ENCODE assay signal across 16 cellular contexts in genomic region chr17:69764137-69764536, GRCh38.
DNase-seq lines count a peak whose midpoint lies in the region; ATAC-seq, FAIRE-seq and TF ChIP-seq lines count a peak whose summit lies in the region.
"Had no signal": no experiment of that assay in that cellular context is flagged by ENCODE, and none has a peak within 500 bp of the region (broad histone marks: within the 10 kb centered on the region; RNA-seq: fewer than 3 reads in every experiment).

No MANE protein-coding gene starts in this region.

- peak overlapping the region; percentile 100 for H3K18ac ChIP-seq in IMR-90 (ENCODE audit: low read depth, low read length)

- peak overlapping the region; percentile 99 for H2BK5ac ChIP-seq in IMR-90 (ENCODE audit: low read depth, low read length, poor library complexity, severe bottlenecking)

- TF ChIP-seq CTCF in AG10803 (conservative IDR thresholded peaks at IDR 0.05; ENCODE audit: low read length) = no peak
- TF ChIP-seq CTCF in IMR-90 (conservative IDR thresholded peaks at IDR 0.05; ENCODE audit: low read depth, low read length) = no peak
- no peak for TF ChIP-seq CTCF in choroid plexus epithelial cell (conservative IDR thresholded peaks at IDR 0.05; ENCODE audit: low read depth, low read length)

- H3K4me1 ChIP-seq in IMR-90 (ENCODE audit: control insufficient read depth, insufficient read depth, low read length) = peaks cover 19% of the 10 kb centered on the region
- H3K4me1 ChIP-seq in naive thymus-derived CD4-positive, alpha-beta T cell (ENCODE audit: control insufficient read depth in 2 of 2, insufficient read depth in 2 of 2, low read length in 2 of 2) = no peaks in the 10 kb centered on the region
- H3K4me1 ChIP-seq: Peyer's patch had no signal

- no peak overlapping the region; the same call in 1 of the 2 replicates for H4K91ac ChIP-seq in IMR-90 (ENCODE audit: insufficient read depth, low read depth, low read length)

- in situ Hi-C loops in IMR-90 (cut with MboI; ENCODE audit: low sequenced_read_pairs) = no loop called here

- peaks cover 2% of the 10 kb centered on the region; the same call in 1 of the 2 replicates for H3K9me1 ChIP-seq in IMR-90 (ENCODE audit: insufficient read depth, low read length)

- no peak overlapping the region for H2AFZ ChIP-seq in IMR-90 (replicated peaks; ENCODE audit: low read length, poor library complexity)

- no peaks in the 10 kb centered on the region for H3K4me1 Mint-ChIP-seq in activated CD8-positive, alpha-beta memory T cell treated with anti-CD3 and anti-CD28 coated beads, Interleukin-2, amount 10 ng/mL, durations not matched to agents 7 days and 5 days
- peaks cover 0 to 5% (median 0%) of the 10 kb centered on the region in 7 donors for H3K4me1 Mint-ChIP-seq in naive thymus-derived CD4-positive, alpha-beta T cell
- H3K4me1 Mint-ChIP-seq: CD8-positive, alpha-beta memory T cell had no signal

- H3K4me3 Mint-ChIP-seq in activated CD8-positive, alpha-beta memory T cell treated with anti-CD3 and anti-CD28 coated beads, Interleukin-2, amount 10 ng/mL, durations not matched to agents 7 days and 5 days = no peak overlapping the region
- H3K4me3 Mint-ChIP-seq in naive thymus-derived CD4-positive, alpha-beta T cell = no peak overlapping the region
- H3K4me3 Mint-ChIP-seq: CD8-positive, alpha-beta memory T cell had no signal

- no peak overlapping the region for H2AK5ac ChIP-seq in IMR-90 (ENCODE audit: low read depth, low read length)

- peak overlapping the region; percentile 7; the same call in 1 of the 2 replicates for H3K27ac ChIP-seq in IMR-90 (ENCODE audit: insufficient read depth, low read length)
- H3K27ac ChIP-seq in naive thymus-derived CD4-positive, alpha-beta T cell (ENCODE audit: low read depth, low read length) = no peak overlapping the region
- H3K27ac ChIP-seq: Peyer's patch had no signal

- H2BK20ac ChIP-seq in IMR-90 (ENCODE audit: low read depth, low read length) = peak overlapping the region; percentile 65; the same call in 1 of the 2 replicates

- no CpG with 5 or more reads among the region's 1 CpG for WGBS in IMR-90 (ENCODE audit: extremely low coverage in 2 of 2, insufficient read length in 1 of 2), 2 experiments

- no peak overlapping the region for H3K9ac ChIP-seq in IMR-90 (ENCODE audit: low read depth, low read length)

- H3K14ac ChIP-seq in IMR-90 (replicated peaks; ENCODE audit: low read depth, low read length) = 0 out of 2 replicates have a peak overlapping the region, but pooled peaks have one; percentile 17

- no peak overlapping the region for H3K27ac Mint-ChIP-seq in activated CD8-positive, alpha-beta memory T cell treated with anti-CD3 and anti-CD28 coated beads, Interleukin-2, amount 10 ng/mL, durations not matched to agents 7 days and 5 days
- H3K27ac Mint-ChIP-seq in naive thymus-derived CD4-positive, alpha-beta T cell = no peak overlapping the region
- H3K27ac Mint-ChIP-seq: CD8-positive, alpha-beta memory T cell had no signal

- no peaks in the 10 kb centered on the region for H3K9me3 ChIP-seq in IMR-90 (ENCODE audit: control insufficient read depth, insufficient read depth, low read length)
- H3K9me3 ChIP-seq in naive thymus-derived CD4-positive, alpha-beta T cell (ENCODE audit: control insufficient read depth in 2 of 3, low read length in 3 of 3) = no peaks in the 10 kb centered on the region
- H3K9me3 ChIP-seq: Peyer's patch had no signal

- no peak overlapping the region for H3K4ac ChIP-seq in IMR-90 (ENCODE audit: low read depth, low read length)

- POLR2A ChIA-PET in IMR-90 (lab: Charles Lee; ENCODE audit: unreplicated experiment) = no interaction called here
- POLR2A ChIA-PET in naive thymus-derived CD4-positive, alpha-beta T cell (lab: Charles Lee) = interaction anchor here (0.7 kb wide), 1 partner anchor 14 kb away, joined by 5 read pairs; no protein-coding TSS in a partner anchor

- CTCF ChIA-PET in IMR-90 (lab: Yijun Ruan, JAX) = no interaction called here
- CTCF ChIA-PET in activated CD8-positive, alpha-beta memory T cell treated with anti-CD3 and anti-CD28 coated beads, Interleukin-2, amount 10 ng/mL, durations not matched to agents 7 days and 5 days (lab: Charles Lee) = no interaction called here
- CTCF ChIA-PET in naive thymus-derived CD4-positive, alpha-beta T cell (lab: Charles Lee) = no interaction called here

- intact Hi-C loops in IMR-90 (cut with micrococcal nuclease) = loop anchor here (2.0 to 5.0 kb wide), 3 partner anchors 101 to 237 kb away; no protein-coding TSS in a partner anchor
- intact Hi-C loops in naive thymus-derived CD4-positive, alpha-beta T cell (cut with micrococcal nuclease) = no loop called here

- dilution Hi-C loops in IMR-90 (cut with HindIII; ENCODE audit: low sequenced_read_pairs, unreplicated experiment) = no loop called here

- peak overlapping the region; percentile 92; the same call in 1 of the 2 replicates for H2BK120ac ChIP-seq in IMR-90 (ENCODE audit: low read depth, low read length)

- no peaks in the 10 kb centered on the region for H3K36me3 Mint-ChIP-seq in activated CD8-positive, alpha-beta memory T cell treated with anti-CD3 and anti-CD28 coated beads, Interleukin-2, amount 10 ng/mL, durations not matched to agents 7 days and 5 days
- H3K36me3 Mint-ChIP-seq in naive thymus-derived CD4-positive, alpha-beta T cell = no peaks in the 10 kb centered on the region
- H3K36me3 Mint-ChIP-seq: CD8-positive, alpha-beta memory T cell had no signal

- no TSS peak for BruUV-seq in IMR-90 (replicated peaks; lab: Mats Ljungman, UMichigan)

- no peak overlapping the region for H3K4me2 ChIP-seq in IMR-90 (ENCODE audit: low read depth, low read length)

- no peak overlapping the region for H2AK9ac ChIP-seq in IMR-90 (replicated peaks; ENCODE audit: low read depth, low read length, poor library complexity)

- TF ChIP-seq RAD21 in IMR-90 (IDR thresholded peaks at IDR 0.05; ENCODE audit: low read length) = no peak

- no peaks in the 10 kb centered on the region for H3K27me3 Mint-ChIP-seq in activated CD8-positive, alpha-beta memory T cell treated with anti-CD3 and anti-CD28 coated beads, Interleukin-2, amount 10 ng/mL, durations not matched to agents 7 days and 5 days
- H3K27me3 Mint-ChIP-seq in naive thymus-derived CD4-positive, alpha-beta T cell = peaks cover 0 to 7% (median 0%) of the 10 kb centered on the region in 5 donors

- H4K20me1 ChIP-seq in IMR-90 (ENCODE audit: insufficient read depth, low read length) = no peaks in the 10 kb centered on the region

- peak; percentile 50 for DNase-seq in AG10803 (ENCODE audit: low read depth)
- DNase-seq in IMR-90 = peak; percentile 21
- peak; percentile 38 for DNase-seq in choroid plexus epithelial cell (ENCODE audit: low read depth)
- no peak for DNase-seq in H54 (ENCODE audit: insufficient read length, low spot score)
- no peak for DNase-seq in activated CD8-positive, alpha-beta memory T cell treated with anti-CD3 and anti-CD28 coated beads, Interleukin-2, amount 10 ng/mL, durations not matched to agents 7 days and 5 days
- DNase-seq in NCI-H226 = no peak
- DNase-seq in naive thymus-derived CD4-positive, alpha-beta T cell = no peak
- DNase-seq: CD8-positive, alpha-beta memory T cell; DND-41; H7; NCI-H1048; NCI-H446; Peyer's patch; SHP77 had no signal

- no peak overlapping the region for H3K56ac ChIP-seq in IMR-90 (ENCODE audit: extremely low read depth, insufficient read depth, low read length)

- ATAC-seq in IMR-90 (ENCODE audit: low read depth) = no peak
- no peak for ATAC-seq in activated CD8-positive, alpha-beta memory T cell treated with anti-CD3 and anti-CD28 coated beads, Interleukin-2, amount 10 ng/mL, durations not matched to agents 7 days and 5 days
- ATAC-seq in naive thymus-derived CD4-positive, alpha-beta T cell = no peak
- ATAC-seq: SK-N-SH treated with all-trans-retinoic acid at 6 μM for 48 hours had no signal

- H3K27me3 ChIP-seq in IMR-90 (ENCODE audit: control insufficient read depth, insufficient read depth, low read length) = no peaks in the 10 kb centered on the region
- H3K27me3 ChIP-seq in naive thymus-derived CD4-positive, alpha-beta T cell (ENCODE audit: control insufficient read depth in 2 of 2, insufficient read depth in 2 of 2, low read length in 2 of 2) = no peaks in the 10 kb centered on the region
- H3K27me3 ChIP-seq: Peyer's patch had no signal

- H4K5ac ChIP-seq in IMR-90 (ENCODE audit: low read depth, low read length) = no peak overlapping the region; the same call in 1 of the 2 replicates

- peak overlapping the region; percentile 87 to 88; a peak in 3 of 4 replicates for H4K8ac ChIP-seq in IMR-90 (ENCODE audit: low read depth in 2 of 2, low read length in 2 of 2)

- H3K9me3 Mint-ChIP-seq in activated CD8-positive, alpha-beta memory T cell treated with anti-CD3 and anti-CD28 coated beads, Interleukin-2, amount 10 ng/mL, durations not matched to agents 7 days and 5 days (ENCODE audit: low read depth) = no peaks in the 10 kb centered on the region
- H3K9me3 Mint-ChIP-seq in naive thymus-derived CD4-positive, alpha-beta T cell = peaks cover 0 to 10% (median 0%) of the 10 kb centered on the region in 11 donors

- no peak overlapping the region for H3K4me3 ChIP-seq in AG10803 (ENCODE audit: low read length)
- H3K4me3 ChIP-seq in IMR-90 (ENCODE audit: insufficient read depth, low read depth, low read length) = no peak overlapping the region
- no peak overlapping the region for H3K4me3 ChIP-seq in choroid plexus epithelial cell (ENCODE audit: low read depth, low read length)
- no peak overlapping the region for H3K4me3 ChIP-seq in naive thymus-derived CD4-positive, alpha-beta T cell (ENCODE audit: low read length)
- H3K4me3 ChIP-seq: Peyer's patch had no signal

- H2BK15ac ChIP-seq in IMR-90 (ENCODE audit: low read depth, low read length) = no peak overlapping the region; the same call in 2 of the 3 replicates

- TF ChIP-seq POLR2A in IMR-90 (IDR thresholded peaks at IDR 0.05; ENCODE audit: low read depth, low read length) = no peak
- TF ChIP-seq POLR2A in H54 (IDR thresholded peaks at IDR 0.05; ENCODE audit: low read depth, low read length) = no peak

- no peak overlapping the region for H3K23ac ChIP-seq in IMR-90 (ENCODE audit: low read depth, low read length)

- no peaks in the 10 kb centered on the region for H3K36me3 ChIP-seq in IMR-90 (ENCODE audit: control insufficient read depth, insufficient read depth, low read length)
- H3K36me3 ChIP-seq in naive thymus-derived CD4-positive, alpha-beta T cell (ENCODE audit: control insufficient read depth in 2 of 3, insufficient read depth in 3 of 3, low read length in 3 of 3) = no peaks in the 10 kb centered on the region
- H3K36me3 ChIP-seq: Peyer's patch had no signal

- H3K79me1 ChIP-seq in IMR-90 (ENCODE audit: low read depth in 1 of 2, low read length in 2 of 2) = no peaks in the 10 kb centered on the region

- peak; percentile 68 for FAIRE-seq in islet of Langerhans (lab: Jason Lieb, UNC)
- FAIRE-seq in H54 (lab: Jason Lieb, UNC) = no peak

TF ChIP-seq in IMR-90, 13 proteins besides CTCF, POLR2A, EP300 and RAD21:
- TF ChIP-seq CEBPB (IDR thresholded peaks at IDR 0.05; ENCODE audit: low read depth, low read length) = peak; percentile 39; the same call in 1 of the 2 replicates
- no peak for TF ChIP-seq CHD1 (IDR thresholded peaks at IDR 0.05; ENCODE audit: low read depth, low read length)
- TF ChIP-seq NFE2L2 (IDR thresholded peaks at IDR 0.05; ENCODE audit: low read depth, low read length) = peak; percentile 57; the same call in 1 of the 2 replicates
- TF ChIP-seq MAFK (IDR thresholded peaks at IDR 0.05; ENCODE audit: low read depth, low read length) = no peak

Comparison
In these comparisons a context has a peak if more than half of its experiments do, and no peak if none do; other contexts are left out.
1. DNase-seq: peak in AG10803 (single experiment), IMR-90 (single experiment) and choroid plexus epithelial cell (single experiment); none in H54 (single experiment), activated CD8-positive, alpha-beta memory T cell treated with anti-CD3 and anti-CD28 coated beads, Interleukin-2, amount 10 ng/mL, durations not matched to agents 7 days and 5 days (single experiment), NCI-H226 (single experiment) and naive thymus-derived CD4-positive, alpha-beta T cell (0 of 9).